ENCODE assay signal across 8 cellular contexts in the genomic region with DNA sequence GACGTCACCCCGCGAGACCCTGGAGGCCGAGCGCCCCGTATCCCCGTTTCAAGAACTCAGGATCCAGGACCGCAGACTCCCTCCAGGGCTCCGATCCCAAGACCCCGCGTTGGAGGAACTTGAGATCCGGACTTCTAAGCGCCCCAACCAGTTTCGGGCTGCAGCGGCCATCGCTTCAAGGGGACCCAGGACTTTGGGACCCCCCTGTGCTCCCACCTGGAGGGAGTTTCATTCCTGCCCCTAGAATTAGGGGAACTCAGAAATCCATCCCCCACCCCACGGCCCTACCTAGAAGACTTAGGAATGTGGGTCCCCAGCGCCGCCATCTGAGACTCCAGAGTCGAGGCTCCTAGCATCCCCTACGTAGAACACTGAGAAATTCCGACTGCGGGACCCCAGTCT. TPM values are rescaled to one million over a fixed set of nuclear protein-coding genes. Genes with fewer than 3 reads are reported as not detected.
DNase-seq lines count a peak whose midpoint lies in the region; ATAC-seq, FAIRE-seq and TF ChIP-seq lines count a peak whose summit lies in the region.

No MANE protein-coding gene starts in this region.

- TF ChIP-seq CTCF in SU-DHL-6 (IDR thresholded peaks at IDR 0.05; ENCODE audit: insufficient read depth, low read length, poor library complexity, severe bottlenecking) (no peak), fibroblast of pulmonary artery (IDR thresholded peaks at IDR 0.05; ENCODE audit: low read length, missing control alignments) (no peak)

- H3K79me2 ChIP-seq in SU-DHL-6 (ENCODE audit: insufficient read depth, low read length): peaks cover 22% of the 10 kb centered on the region

- ATAC-seq in sciatic nerve: no peak
- ATAC-seq in HG03439 (IDR thresholded peaks at IDR 0.05; ENCODE audit: unreplicated experiment): no peak
- ATAC-seq in GM19463 (IDR thresholded peaks at IDR 0.05; ENCODE audit: unreplicated experiment): no peak

- H4K20me1 ChIP-seq in SU-DHL-6 (ENCODE audit: low read depth, low read length): no peaks in the 10 kb centered on the region

- no peaks in the 10 kb centered on the region for H3K9me2 ChIP-seq in SU-DHL-6 (replicated peaks; ENCODE audit: insufficient read depth, low read length)

- DNase-seq in GM12891 (ENCODE audit: insufficient read length, low spot score): no peak
- no peak for DNase-seq in fibroblast of pulmonary artery (ENCODE audit: low read depth)
- DNase-seq in sciatic nerve (ENCODE audit: low spot score): peak; percentile 83
- no peak for DNase-seq in COR-L47 (lab: John Stamatoyannopoulos, UW)
- no peak for DNase-seq in pons (ENCODE audit: low spot score)

- H3K27ac ChIP-seq in SU-DHL-6 (ENCODE audit: low read depth, low read length): peak overlapping the region; percentile 83

- no peaks in the 10 kb centered on the region for H3K36me3 ChIP-seq in SU-DHL-6 (ENCODE audit: low read length)

- TF ChIP-seq POLR2A in GM12891 (IDR thresholded peaks at IDR 0.05; ENCODE audit: low read depth, low read length): no peak

- H2AFZ ChIP-seq in SU-DHL-6 (ENCODE audit: low read depth, low read length, severe bottlenecking): peak overlapping the region; percentile 73

- H3K4me3 ChIP-seq in SU-DHL-6 (ENCODE audit: insufficient read depth, low read length, poor library complexity, severe bottlenecking) (peak overlapping the region; percentile 100), fibroblast of pulmonary artery (replicated peaks; ENCODE audit: low read depth, low read length) (peak overlapping the region; percentile 97)

- intact Hi-C loops in sciatic nerve (cut with DNase I): no loop called here

- H3K9ac ChIP-seq in SU-DHL-6 (ENCODE audit: low read length): peak overlapping the region; percentile 100

- H3F3A ChIP-seq in SU-DHL-6 (ENCODE audit: insufficient read depth): peaks cover 35% of the 10 kb centered on the region

- no peaks in the 10 kb centered on the region for H3K27me3 ChIP-seq in SU-DHL-6 (ENCODE audit: low read length)

- peak overlapping the region; percentile 91 for H3K4me2 ChIP-seq in SU-DHL-6 (ENCODE audit: low read depth, low read length, poor library complexity, severe bottlenecking)

- peak; percentile 13 for FAIRE-seq in GM12891 (lab: Jason Lieb, UNC)

- no peaks in the 10 kb centered on the region for H3K9me3 ChIP-seq in SU-DHL-6 (ENCODE audit: insufficient read depth, low read length)

TF ChIP-seq in GM12891, 5 proteins besides CTCF, POLR2A, EP300 and RAD21:
- TF ChIP-seq POLR2AphosphoS5 (IDR thresholded peaks at IDR 0.05; ENCODE audit: low read depth, low read length) (no peak), PAX5 (IDR thresholded peaks at IDR 0.05; ENCODE audit: insufficient read depth, low read length, severe bottlenecking) (no peak), SPI1 (IDR thresholded peaks at IDR 0.05; ENCODE audit: low read depth, low read length) (no peak), TAF1 (IDR thresholded peaks at IDR 0.05; ENCODE audit: low read depth, low read length) (no peak), POU2F2 (IDR thresholded peaks at IDR 0.05; ENCODE audit: low read depth, low read length) (no peak)

RNA-seq across cellular contexts. Expression of a gene that starts 0.4 kb away (rescaled TPM):
- polyA plus RNA-seq in GM12891 (2012; ENCODE audit: low read depth, missing spikeins): 35.3 TPM
- 89.2 TPM for total RNA-seq in sciatic nerve

RNA-seq across cellular contexts. Expression of a gene that starts 6.2 kb away (rescaled TPM):
- 24.7 TPM for polyA plus RNA-seq in GM12891 (2012; ENCODE audit: low read depth, missing spikeins)
- total RNA-seq in sciatic nerve: 342 TPM

RNA-seq across cellular contexts. Expression of a gene that starts 21.7 kb away (rescaled TPM):
- polyA plus RNA-seq in GM12891 (2012; ENCODE audit: low read depth, missing spikeins): 13.1 TPM
- 37.2 TPM for total RNA-seq in sciatic nerve

RNA-seq across cellular contexts. Expression of a gene that starts 22.0 kb away (rescaled TPM):
- polyA plus RNA-seq in GM12891 (2012; ENCODE audit: low read depth, missing spikeins): 30.3 TPM
- 38.7 TPM for total RNA-seq in sciatic nerve

RNA-seq across cellular contexts. Expression of a gene that starts 22.9 kb away (rescaled TPM):
- 5,893 TPM for polyA plus RNA-seq in GM12891 (2012; ENCODE audit: low read depth, missing spikeins)
- 1,367 TPM for total RNA-seq in sciatic nerve
